Comparison of ENCODE assay signal across 11 cellular contexts in the genomic region with DNA sequence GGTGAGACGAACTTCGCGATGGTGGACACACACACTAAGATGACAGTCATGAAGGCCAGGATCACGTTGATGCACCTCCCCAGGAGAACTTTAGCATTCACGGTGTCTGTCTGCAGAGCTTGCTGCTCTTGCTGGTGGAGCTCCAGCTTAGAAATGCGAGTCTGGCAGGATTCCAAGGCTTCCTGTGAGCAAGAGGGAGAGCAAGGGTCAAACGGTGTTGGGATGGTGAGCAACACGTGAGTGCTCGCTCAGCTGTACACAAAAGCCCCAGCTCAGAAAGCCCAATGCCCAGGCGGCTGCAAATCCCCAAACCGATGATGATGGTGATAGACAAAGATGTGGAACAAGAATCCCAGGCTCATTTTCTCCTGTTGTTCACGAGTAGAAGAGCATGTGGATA.
A peak's percentile ranks its signal among the peaks of the same experiment; 100 is the strongest.
DNase-seq lines count a peak whose midpoint lies in the region; ATAC-seq lines count a peak whose summit lies in the region.
"Had no signal": no experiment of that assay in that cellular context is flagged by ENCODE, and none has a peak within 500 bp of the region (broad histone marks: within the 10 kb centered on the region; RNA-seq: fewer than 3 reads in every experiment).

No MANE protein-coding gene starts in this region.

- H3K9ac ChIP-seq in neuronal stem cell (ENCODE audit: low read depth, low read length, poor library complexity) = peak overlapping the region; percentile 40

- no peak overlapping the region for H2BK12ac ChIP-seq in neuronal stem cell (ENCODE audit: low read length)

- no peak overlapping the region for H3K14ac ChIP-seq in neuronal stem cell (ENCODE audit: low read length)

- no peaks in the 10 kb centered on the region for H3K79me1 ChIP-seq in neuronal stem cell (ENCODE audit: low read depth, low read length)

- no peak overlapping the region for H3K4me3 Mint-ChIP-seq in activated T-cell treated with anti-CD3 and anti-CD28 coated beads, Interleukin-2, amount 50 U/mL, for 72 hours
- H3K4me3 Mint-ChIP-seq: activated CD8-positive, alpha-beta memory T cell treated with anti-CD3 and anti-CD28 coated beads, Interleukin-2, amount 10 ng/mL, durations not matched to agents 7 days and 5 days; naive B cell had no signal

- no peak overlapping the region for H3K4me2 ChIP-seq in neuronal stem cell (ENCODE audit: insufficient read depth, low read length, poor library complexity, severe bottlenecking)

- H3K9me3 ChIP-seq in MG63 = no peaks in the 10 kb centered on the region
- H3K9me3 ChIP-seq in neuronal stem cell (replicated peaks in 1 of 2; ENCODE audit: control insufficient read depth in 2 of 2, insufficient read depth in 1 of 2, low read depth in 1 of 2, low read length in 2 of 2) = peaks cover 0 to 3% of the 10 kb centered on the region in 2 donors

- no CpG with 5 or more reads among the region's 12 CpGs for WGBS in neuronal stem cell (ENCODE audit: extremely low coverage in 2 of 2, insufficient read length in 2 of 2, insufficient replicate concordance in 1 of 2), 2 donors

- H3K4me1 Mint-ChIP-seq in activated T-cell treated with anti-CD3 and anti-CD28 coated beads, Interleukin-2, amount 50 U/mL, for 72 hours (ENCODE audit: low read depth) = peaks cover 5% of the 10 kb centered on the region
- H3K4me1 Mint-ChIP-seq: activated CD8-positive, alpha-beta memory T cell treated with anti-CD3 and anti-CD28 coated beads, Interleukin-2, amount 10 ng/mL, durations not matched to agents 7 days and 5 days had no signal

- no peak for ATAC-seq in activated T-cell treated with anti-CD3 and anti-CD28 coated beads, Interleukin-2, amount 50 U/mL, for 72 hours (replicated peaks in 1 of 2)
- no peak for ATAC-seq in GM21423 (IDR thresholded peaks at IDR 0.05; ENCODE audit: unreplicated experiment)
- no peak for ATAC-seq in GM21528 (IDR thresholded peaks at IDR 0.05; ENCODE audit: low FRiP score, unreplicated experiment)
- ATAC-seq in GM19467 (IDR thresholded peaks at IDR 0.05; ENCODE audit: unreplicated experiment) = no peak
- ATAC-seq: activated CD8-positive, alpha-beta memory T cell treated with anti-CD3 and anti-CD28 coated beads, Interleukin-2, amount 10 ng/mL, durations not matched to agents 7 days and 5 days had no signal

- no peak overlapping the region for H2AK5ac ChIP-seq in neuronal stem cell (ENCODE audit: low read depth, low read length)

- H3K4ac ChIP-seq in neuronal stem cell (ENCODE audit: low read length) = no peak overlapping the region

- H3K4me1 ChIP-seq in neuronal stem cell (ENCODE audit: control insufficient read depth in 2 of 2, insufficient read depth in 1 of 2, low read depth in 1 of 2, low read length in 2 of 2) = peaks cover 3 to 11% of the 10 kb centered on the region in 2 donors

- no peak overlapping the region for H2BK15ac ChIP-seq in neuronal stem cell (ENCODE audit: low read length)

- no peak overlapping the region for H3K23ac ChIP-seq in neuronal stem cell (ENCODE audit: low read depth, low read length, poor library complexity)

- H3K4me3 ChIP-seq in MG63 (no peak overlapping the region), neuronal stem cell (ENCODE audit: low read length in 2 of 2) (no peak overlapping the region)

- H3K27ac ChIP-seq in neuronal stem cell (replicated peaks; ENCODE audit: low read length) = no peak overlapping the region

- H3K18ac ChIP-seq in neuronal stem cell (ENCODE audit: low read length) = no peak overlapping the region

- peaks cover 41% of the 10 kb centered on the region for H3K27me3 Mint-ChIP-seq in activated T-cell treated with anti-CD3 and anti-CD28 coated beads, Interleukin-2, amount 50 U/mL, for 72 hours (ENCODE audit: low read depth)
- H3K27me3 Mint-ChIP-seq: naive B cell had no signal

- H4K8ac ChIP-seq in neuronal stem cell (ENCODE audit: low read depth, low read length) = no peak overlapping the region

- no peaks in the 10 kb centered on the region for H3K36me3 Mint-ChIP-seq in activated T-cell treated with anti-CD3 and anti-CD28 coated beads, Interleukin-2, amount 50 U/mL, for 72 hours (ENCODE audit: insufficient read depth in 2 of 2)
- H3K36me3 Mint-ChIP-seq: activated CD8-positive, alpha-beta memory T cell treated with anti-CD3 and anti-CD28 coated beads, Interleukin-2, amount 10 ng/mL, durations not matched to agents 7 days and 5 days had no signal

- H3K27ac Mint-ChIP-seq in activated T-cell treated with anti-CD3 and anti-CD28 coated beads, Interleukin-2, amount 50 U/mL, for 72 hours = no peak overlapping the region
- H3K27ac Mint-ChIP-seq: activated CD8-positive, alpha-beta memory T cell treated with anti-CD3 and anti-CD28 coated beads, Interleukin-2, amount 10 ng/mL, durations not matched to agents 7 days and 5 days had no signal

- H3K9me3 Mint-ChIP-seq in activated T-cell treated with anti-CD3 and anti-CD28 coated beads, Interleukin-2, amount 50 U/mL, for 72 hours = no peaks in the 10 kb centered on the region
- H3K9me3 Mint-ChIP-seq: naive B cell had no signal

- peak; percentile 81 for DNase-seq in Daoy (ENCODE audit: low read depth)
- peak; percentile 69 for DNase-seq in MG63
- DNase-seq in dermis microvascular lymphatic vessel endothelial cell (ENCODE audit: low read depth in 2 of 2) = peak; percentile 95 to 98
- no peak for DNase-seq in neuronal stem cell (ENCODE audit: low spot score)
- no peak for DNase-seq in activated T-cell treated with anti-CD3 and anti-CD28 coated beads, Interleukin-2, amount 50 U/mL, for 72 hours
- DNase-seq: activated CD8-positive, alpha-beta memory T cell treated with anti-CD3 and anti-CD28 coated beads, Interleukin-2, amount 10 ng/mL, durations not matched to agents 7 days and 5 days; effector CD4-positive, alpha-beta T cell; naive B cell had no signal

- H3K27me3 ChIP-seq in MG63 (no peaks in the 10 kb centered on the region), neuronal stem cell (ENCODE audit: control insufficient read depth in 3 of 3, insufficient read depth in 3 of 3, low read depth in 1 of 3, low read length in 3 of 3) (no peaks in the 10 kb centered on the region)

- no peak overlapping the region for H2AFZ ChIP-seq in neuronal stem cell (ENCODE audit: low read length)

- no peak overlapping the region for H4K91ac ChIP-seq in neuronal stem cell (ENCODE audit: low read depth, low read length, poor library complexity)

- no peak overlapping the region for H2BK120ac ChIP-seq in neuronal stem cell (ENCODE audit: low read depth, low read length)

- H3K36me3 ChIP-seq in MG63 = no peaks in the 10 kb centered on the region
- peaks cover 0 to 8% of the 10 kb centered on the region in 2 donors for H3K36me3 ChIP-seq in neuronal stem cell (replicated peaks in 1 of 2; ENCODE audit: control insufficient read depth in 2 of 2, insufficient read depth in 2 of 2, low read length in 2 of 2)

- H2BK5ac ChIP-seq in neuronal stem cell (ENCODE audit: low read length) = no peak overlapping the region

Comparison
In these comparisons a context has a peak if more than half of its experiments do, and no peak if none do; other contexts are left out.
1. DNase-seq: peak in Daoy (single experiment), MG63 (single experiment) and dermis microvascular lymphatic vessel endothelial cell (2 of 2); none in neuronal stem cell (single experiment) and activated T-cell treated with anti-CD3 and anti-CD28 coated beads, Interleukin-2, amount 50 U/mL, for 72 hours (0 of 2).